ENCODE assay signal across 9 cellular contexts in the genomic region with DNA sequence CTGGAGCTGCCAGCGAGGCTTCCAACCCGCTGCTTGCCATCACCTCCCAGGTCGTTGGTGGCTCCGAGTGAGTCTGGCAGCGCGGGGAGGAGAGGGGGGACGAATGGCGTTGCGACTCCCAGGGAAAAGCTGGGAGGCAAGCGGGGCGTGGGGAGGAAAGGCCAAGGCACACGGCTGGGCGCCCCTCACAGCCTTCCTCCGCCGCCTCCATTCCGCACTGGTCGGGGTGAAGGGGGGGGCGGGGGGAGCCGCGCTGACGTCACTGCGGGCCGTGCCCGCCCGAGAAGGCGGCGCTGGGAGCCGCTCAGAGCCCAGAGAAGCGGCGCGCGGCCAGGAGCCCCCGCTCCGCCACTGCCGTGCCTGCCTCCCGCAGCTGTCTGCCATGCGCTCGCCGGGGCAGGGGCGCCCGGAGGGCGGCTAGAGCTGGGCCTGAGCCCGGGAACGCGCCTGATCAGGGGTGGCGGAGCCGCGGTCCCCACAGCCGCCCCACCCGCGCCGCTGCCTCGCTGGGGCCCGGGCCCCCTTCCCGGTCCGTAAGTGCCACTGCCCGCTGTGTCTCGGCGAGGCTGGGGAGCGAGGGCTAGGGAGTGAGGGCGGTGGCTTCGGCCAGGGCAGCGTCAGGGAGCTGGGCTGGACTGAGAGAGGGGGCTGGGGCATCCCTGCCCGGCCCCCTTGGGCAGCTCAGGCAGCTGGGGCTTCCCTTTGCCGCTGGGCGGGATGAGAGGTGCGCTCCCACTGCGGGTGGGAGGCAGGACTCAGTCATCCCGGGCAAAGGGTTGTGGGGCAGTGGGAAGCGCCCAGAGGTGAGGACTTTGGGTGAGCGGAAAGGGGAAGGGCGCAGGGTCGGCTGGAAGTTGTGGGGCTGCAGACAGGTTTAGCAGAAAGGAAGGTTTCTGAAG. TPM values are rescaled to one million over a fixed set of nuclear protein-coding genes. Genes with fewer than 3 reads are reported as not detected.
DNase-seq lines count a peak whose midpoint lies in the region; ATAC-seq, FAIRE-seq and TF ChIP-seq lines count a peak whose summit lies in the region.
"Had no signal": no experiment of that assay in that cellular context is flagged by ENCODE, and none has a peak within 500 bp of the region (broad histone marks: within the 10 kb centered on the region; RNA-seq: fewer than 3 reads in every experiment).

No MANE protein-coding gene starts in this region.

- FAIRE-seq in GM19239 (lab: Jason Lieb, UNC): no peak

- H3K36me3 Mint-ChIP-seq in T-helper 17 cell (ENCODE audit: low read depth): peaks cover 7% of the 10 kb centered on the region

- H3K4me3 Mint-ChIP-seq in T-helper 17 cell: peak overlapping the region; percentile 68

- no peaks in the 10 kb centered on the region for H3K9me3 ChIP-seq in T-helper 17 cell (ENCODE audit: control insufficient read depth, low read length, poor library complexity, severe bottlenecking)
- H3K9me3 ChIP-seq: adrenal gland had no signal

- H3K27ac Mint-ChIP-seq in T-helper 17 cell: no peak overlapping the region

- in situ Hi-C loops in G401 (cut with HindIII; ENCODE audit: low sequenced_read_pairs): loop anchor here (5.0 kb wide), 1 partner anchor 75 kb away; no protein-coding TSS in a partner anchor
- in situ Hi-C loops in GM13976 (cut with MboI; ENCODE audit: low sequenced_read_pairs, unreplicated experiment): no loop called here

- DNase-seq in G401 (ENCODE audit: low spot score): peak; percentile 84
- peak; percentile 9 for DNase-seq in NCI-H1417 treated with DMSO at 0.1 percent for 48 hours (lab: John Stamatoyannopoulos, UW)
- no peak for DNase-seq in T-helper 17 cell
- DNase-seq in mesenteric fat pad (ENCODE audit: low spot score): peak; percentile 73
- no peak for DNase-seq in SHP77 treated with DMSO at 0.1 percent for 48 hours (lab: John Stamatoyannopoulos, UW)
- DNase-seq in GM19239 (ENCODE audit: insufficient read length, low spot score): no peak
- DNase-seq in GM13976 (ENCODE audit: low spot score): no peak

- no peak for ATAC-seq in T-helper 17 cell
- ATAC-seq in GM18867 (IDR thresholded peaks at IDR 0.05; ENCODE audit: unreplicated experiment): no peak

- H3K27me3 Mint-ChIP-seq in T-helper 17 cell: peaks cover 83% of the 10 kb centered on the region

- peaks cover 22% of the 10 kb centered on the region for H3K4me1 Mint-ChIP-seq in T-helper 17 cell

- TF ChIP-seq CTCF in GM13976 (IDR thresholded peaks at IDR 0.05; ENCODE audit: borderline replicate concordance, control extremely low read depth, extremely low read depth, insufficient read depth, missing control alignments): no peak

RNA-seq across cellular contexts. Expression of a gene that starts 27.8 kb away (rescaled TPM):
- 93.8 and 95.5 TPM in 2 replicates for total RNA-seq in G401 (2014; rRNA removed; shearing (Covaris generic))
- total RNA-seq in T-helper 17 cell (100 to 1,000 TPM; 114 to 128 TPM), mesenteric fat pad (67.1 TPM)

Comparison
In these comparisons a context has a peak if more than half of its experiments do, and no peak if none do; other contexts are left out.
1. DNase-seq: peak in G401 (single experiment), NCI-H1417 treated with DMSO at 0.1 percent for 48 hours (single experiment) and mesenteric fat pad (single experiment); none in T-helper 17 cell (0 of 3), SHP77 treated with DMSO at 0.1 percent for 48 hours (single experiment), GM19239 (single experiment) and GM13976 (single experiment).